Comparison of ENCODE assay signal across 30 cellular contexts in the genomic region with DNA sequence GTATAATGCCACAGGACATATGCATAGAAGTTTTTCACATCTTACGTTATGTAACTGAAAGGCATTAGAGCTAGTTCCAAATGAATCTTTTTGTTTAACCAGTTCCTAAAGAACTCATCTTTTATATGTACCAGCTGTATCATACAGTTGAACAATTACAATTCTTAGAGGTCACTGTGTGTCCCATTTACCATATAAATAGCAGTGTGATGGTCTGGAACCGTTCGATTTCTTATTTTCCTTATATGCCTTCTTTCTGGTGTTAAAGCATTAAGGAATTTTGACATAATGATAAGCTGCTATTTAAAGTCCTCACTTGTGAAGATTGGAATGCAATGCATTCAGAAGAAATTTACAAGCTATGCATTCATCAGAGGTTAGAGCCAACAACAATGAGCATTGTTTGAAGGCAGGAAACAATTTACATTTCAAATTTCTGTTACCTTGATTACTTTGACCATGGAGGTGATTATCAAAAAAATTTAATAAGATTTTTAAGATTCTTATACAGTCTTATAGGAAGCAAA.
DNase-seq lines count a peak whose midpoint lies in the region; FAIRE-seq and TF ChIP-seq lines count a peak whose summit lies in the region.
"Had no signal": no experiment of that assay in that cellular context is flagged by ENCODE, and none has a peak within 500 bp of the region (broad histone marks: within the 10 kb centered on the region; RNA-seq: fewer than 3 reads in every experiment).

No MANE protein-coding gene starts in this region.

- H2BK120ac ChIP-seq in H9 (ENCODE audit: low read depth, low read length, poor library complexity, severe bottlenecking) (no peak overlapping the region), mesenchymal stem cell (ENCODE audit: low read depth, low read length) (no peak overlapping the region)

- peak overlapping the region in 2 of 3 experiments; percentile 94 to 98; a peak in 4 of 7 replicates for H3K27ac Mint-ChIP-seq in H9
- H3K27ac Mint-ChIP-seq in astrocyte (ENCODE audit: unreplicated experiment) = no peak overlapping the region
- H3K27ac Mint-ChIP-seq: activated B cell treated with CpG ODN at 0.5 μM for 24 hours; activated CD8-positive, alpha-beta memory T cell treated with anti-CD3 and anti-CD28 coated beads, Interleukin-2, amount 10 ng/mL, durations not matched to agents 7 days and 5 days; activated T-cell treated with anti-CD3 and anti-CD28 coated beads, Interleukin-2, amount 50 U/mL, for 72 hours; endodermal cell; natural killer cell treated with Interleukin-12 subunit alpha and Interleukin-12 subunit beta and Interleukin-15 and Interleukin-18, amount 100 ng/mL, for 72 hours had no signal

- H2BK12ac ChIP-seq in H9 (ENCODE audit: insufficient read length, low read depth, low read length) (no peak overlapping the region), mesenchymal stem cell (ENCODE audit: low read length in 2 of 2) (no peak overlapping the region)

- H3K36me3 ChIP-seq in astrocyte (ENCODE audit: insufficient read depth, low read length) = no peaks in the 10 kb centered on the region
- H3K36me3 ChIP-seq in mesenchymal stem cell (ENCODE audit: control insufficient read depth in 1 of 2, insufficient read depth in 2 of 2, low read depth in 1 of 2, low read length in 2 of 2) = no peaks in the 10 kb centered on the region
- H3K36me3 ChIP-seq: brain microvascular endothelial cell, esophagus muscularis mucosa, gastrocnemius medialis, MG63, Peyer's patch, transverse colon had no signal

- H3K23me2 ChIP-seq in H9 (ENCODE audit: insufficient read length, low read depth, low read length, poor library complexity, severe bottlenecking) = no peaks in the 10 kb centered on the region

- no peak overlapping the region for H3K18ac ChIP-seq in H9 (ENCODE audit: insufficient read length, low read depth, low read length)
- H3K18ac ChIP-seq in mesenchymal stem cell (ENCODE audit: low read depth in 1 of 2, low read length in 2 of 2) = no peak overlapping the region

- H2AFZ ChIP-seq in H9 (ENCODE audit: low read length) = no peak overlapping the region
- no peak overlapping the region for H2AFZ ChIP-seq in astrocyte (ENCODE audit: low read depth, low read length)
- H2AFZ ChIP-seq in mesenchymal stem cell (ENCODE audit: low read depth, low read length) = no peak overlapping the region
- H2AFZ ChIP-seq: hepatocyte had no signal

- no peak overlapping the region for H4K8ac ChIP-seq in H9 (replicated peaks; ENCODE audit: insufficient read length, low read depth, low read length)
- no peak overlapping the region for H4K8ac ChIP-seq in mesenchymal stem cell (ENCODE audit: low read length)

- H2BK20ac ChIP-seq in H9 (ENCODE audit: low read depth, low read length, poor library complexity, severe bottlenecking) = no peak overlapping the region

- H3K56ac ChIP-seq in H9 (ENCODE audit: insufficient read length, low read depth, low read length) = no peak overlapping the region

- H3K9me3 ChIP-seq in H9 (ENCODE audit: control insufficient read depth, low read depth, low read length) (no peaks in the 10 kb centered on the region), astrocyte (ENCODE audit: insufficient read depth, low read depth, low read length) (no peaks in the 10 kb centered on the region), mesenchymal stem cell (ENCODE audit: control insufficient read depth, low read length) (no peaks in the 10 kb centered on the region)
- H3K9me3 ChIP-seq: esophagus muscularis mucosa, gastrocnemius medialis, MG63, Peyer's patch, transverse colon had no signal

- WGBS in H9 (ENCODE audit: extremely low coverage, insufficient read length, low lambda C conversion rate) = no CpG with 5 or more reads among the region's 3 CpGs
- 100% methylated on average over 1 of the region's 3 CpGs for WGBS in mesenchymal stem cell

- H3K23ac ChIP-seq in H9 (ENCODE audit: insufficient read length, low read depth, low read length) (no peak overlapping the region), mesenchymal stem cell (ENCODE audit: low read length in 2 of 2) (no peak overlapping the region)

- H3K4ac ChIP-seq in H9 (ENCODE audit: low read depth, low read length) (no peak overlapping the region), mesenchymal stem cell (ENCODE audit: low read depth in 1 of 2, low read length in 2 of 2) (no peak overlapping the region)

- DNase-seq in H9 = no peak
- peak; percentile 59 for DNase-seq in astrocyte (ENCODE audit: low read depth)
- peak; percentile 33 for DNase-seq in fibroblast of pulmonary artery (ENCODE audit: low read depth)
- DNase-seq in renal cortical epithelial cell (ENCODE audit: low read depth) = peak; percentile 64
- DNase-seq in mesenchymal stem cell = no peak
- no peak for DNase-seq in SHP77 (lab: John Stamatoyannopoulos, UW)
- no peak for DNase-seq in DMS79 (lab: John Stamatoyannopoulos, UW)
- DNase-seq: activated B cell treated with CpG ODN at 0.5 μM for 24 hours; activated CD8-positive, alpha-beta memory T cell treated with anti-CD3 and anti-CD28 coated beads, Interleukin-2, amount 10 ng/mL, durations not matched to agents 7 days and 5 days; activated naive CD4-positive, alpha-beta T cell; activated T-cell treated with anti-CD3 and anti-CD28 coated beads, Interleukin-2, amount 50 U/mL, for 72 hours; brain microvascular endothelial cell; Calu3; cortex of kidney; endodermal cell; gastrocnemius medialis; KG1; left ventricle myocardium superior; MG63; NCI-H1105 treated with DMSO at 0.1 percent for 48 hours; NCI-H2029 treated with DMSO at 0.1 percent for 48 hours; NCI-H526 treated with DMSO at 0.1 percent for 48 hours; Peyer's patch; retina; SIG-M5; stimulated activated CD4-positive, alpha-beta T cell treated with anti-CD3 and anti-CD28 coated beads, Interleukin-2, amount 100 ng/mL, for 24 hours; transverse colon had no signal

- H3K14ac ChIP-seq in H9 (ENCODE audit: insufficient read depth, low read length) (no peak overlapping the region), mesenchymal stem cell (ENCODE audit: low read length in 2 of 2) (no peak overlapping the region)

- no peak overlapping the region for H3K4me3 ChIP-seq in astrocyte (ENCODE audit: insufficient read depth, low read depth, low read length)
- H3K4me3 ChIP-seq in fibroblast of pulmonary artery (replicated peaks; ENCODE audit: low read depth, low read length) = no peak overlapping the region
- H3K4me3 ChIP-seq in mesenchymal stem cell (ENCODE audit: insufficient read depth in 1 of 2, low read depth in 1 of 2, low read length in 2 of 2) = no peak overlapping the region
- H3K4me3 ChIP-seq: esophagus muscularis mucosa, gastrocnemius medialis, hepatocyte, MG63, Peyer's patch, transverse colon had no signal

- H2BK15ac ChIP-seq in H9 (ENCODE audit: low read depth, low read length) = no peak overlapping the region
- H2BK15ac ChIP-seq in mesenchymal stem cell (ENCODE audit: low read depth, poor library complexity, severe bottlenecking) = no peak overlapping the region

- H2BK5ac ChIP-seq in H9 (ENCODE audit: insufficient read length, low read length) = no peak overlapping the region
- H2BK5ac ChIP-seq in mesenchymal stem cell (ENCODE audit: low read depth, low read length, poor library complexity, severe bottlenecking) = no peak overlapping the region

- H3T11ph ChIP-seq in H9 (ENCODE audit: low read length) = no peak overlapping the region

- H3K4me2 ChIP-seq in H9 (ENCODE audit: insufficient read depth, insufficient read length, low read length) (no peak overlapping the region), astrocyte (ENCODE audit: low read length) (peak overlapping the region; percentile 64), mesenchymal stem cell (ENCODE audit: low read length, poor library complexity, severe bottlenecking) (no peak overlapping the region)
- H3K4me2 ChIP-seq: hepatocyte had no signal

- peaks cover 0 to 4% of the 10 kb centered on the region in 2 experiments; a peak in 3 of 5 replicates for H3K9me3 Mint-ChIP-seq in H9
- peaks cover 6% of the 10 kb centered on the region for H3K9me3 Mint-ChIP-seq in astrocyte (ENCODE audit: unreplicated experiment)
- H3K9me3 Mint-ChIP-seq: activated B cell treated with CpG ODN at 0.5 μM for 24 hours, endodermal cell had no signal

- peaks cover 8% of the 10 kb centered on the region; the same call in 1 of the 2 replicates for H3K4me1 ChIP-seq in H9 (ENCODE audit: insufficient read depth, low read length)
- peaks cover 8% of the 10 kb centered on the region for H3K4me1 ChIP-seq in astrocyte (ENCODE audit: insufficient read depth, low read length)
- H3K4me1 ChIP-seq in mesenchymal stem cell (ENCODE audit: control insufficient read depth, insufficient read depth, low read depth, low read length) = no peaks in the 10 kb centered on the region
- H3K4me1 ChIP-seq: esophagus muscularis mucosa, gastrocnemius medialis, Peyer's patch, transverse colon had no signal

- H3K27me3 Mint-ChIP-seq in H9 (ENCODE audit: low read depth) = no peaks in the 10 kb centered on the region; the same call in 1 of the 2 replicates
- no peaks in the 10 kb centered on the region for H3K27me3 Mint-ChIP-seq in astrocyte (ENCODE audit: low read depth, unreplicated experiment)
- H3K27me3 Mint-ChIP-seq: activated CD8-positive, alpha-beta memory T cell treated with anti-CD3 and anti-CD28 coated beads, Interleukin-2, amount 10 ng/mL, durations not matched to agents 7 days and 5 days; natural killer cell treated with Interleukin-12 subunit alpha and Interleukin-12 subunit beta and Interleukin-15 and Interleukin-18, amount 100 ng/mL, for 72 hours had no signal

- H3K27me3 ChIP-seq in H9 (ENCODE audit: insufficient read depth, low read length) (no peaks in the 10 kb centered on the region), astrocyte (ENCODE audit: insufficient read depth, low read length) (no peaks in the 10 kb centered on the region), mesenchymal stem cell (ENCODE audit: control insufficient read depth in 1 of 2, insufficient read depth in 1 of 2, low read length in 2 of 2) (no peaks in the 10 kb centered on the region)
- H3K27me3 ChIP-seq: brain microvascular endothelial cell, esophagus muscularis mucosa, gastrocnemius medialis, hepatocyte, MG63, Peyer's patch, transverse colon had no signal

- 0 out of 5 replicates have a peak overlapping the region, but pooled peaks of 1 of the 2 experiments have one; percentile 9 for H3K4me3 Mint-ChIP-seq in H9
- no peak overlapping the region for H3K4me3 Mint-ChIP-seq in astrocyte (ENCODE audit: unreplicated experiment)
- H3K4me3 Mint-ChIP-seq: activated B cell treated with CpG ODN at 0.5 μM for 24 hours; activated CD8-positive, alpha-beta memory T cell treated with anti-CD3 and anti-CD28 coated beads, Interleukin-2, amount 10 ng/mL, durations not matched to agents 7 days and 5 days; activated T-cell treated with anti-CD3 and anti-CD28 coated beads, Interleukin-2, amount 50 U/mL, for 72 hours; endodermal cell; natural killer cell treated with Interleukin-12 subunit alpha and Interleukin-12 subunit beta and Interleukin-15 and Interleukin-18, amount 100 ng/mL, for 72 hours had no signal

- TF ChIP-seq CTCF in H9 (conservative IDR thresholded peaks at IDR 0.05) (no peak), astrocyte (IDR thresholded peaks at IDR 0.05; ENCODE audit: insufficient read depth, low read depth, low read length) (no peak), fibroblast of pulmonary artery (IDR thresholded peaks at IDR 0.05; ENCODE audit: low read length, missing control alignments) (no peak)

- H3K79me1 ChIP-seq in H9 (ENCODE audit: insufficient read depth, low read depth, low read length, poor library complexity, severe bottlenecking) (no peaks in the 10 kb centered on the region), mesenchymal stem cell (replicated peaks; ENCODE audit: low read length, poor library complexity, severe bottlenecking) (no peaks in the 10 kb centered on the region)

- H4K91ac ChIP-seq in H9 (ENCODE audit: insufficient read length, low read depth, low read length) (no peak overlapping the region), mesenchymal stem cell (ENCODE audit: low read length) (no peak overlapping the region)

- no peak overlapping the region for H3K9ac ChIP-seq in H9 (ENCODE audit: extremely low read depth, insufficient read length, low read length)
- H3K9ac ChIP-seq in astrocyte (ENCODE audit: low read length) = no peak overlapping the region
- no peak overlapping the region for H3K9ac ChIP-seq in mesenchymal stem cell (ENCODE audit: low read length)

- H3K79me2 ChIP-seq in H9 (ENCODE audit: insufficient read depth, low read length) = 0 out of 2 replicates have a peak, but pooled peaks cover 2% of the 10 kb centered on the region
- H3K79me2 ChIP-seq in astrocyte (ENCODE audit: insufficient read depth, low read length) = no peaks in the 10 kb centered on the region
- H3K79me2 ChIP-seq: hepatocyte had no signal

- H3K4me1 Mint-ChIP-seq in H9 (peaks cover 53 to 55% of the 10 kb centered on the region in 2 experiments), astrocyte (ENCODE audit: low read depth, unreplicated experiment) (peaks cover 4% of the 10 kb centered on the region)
- H3K4me1 Mint-ChIP-seq: activated B cell treated with CpG ODN at 0.5 μM for 24 hours; activated CD8-positive, alpha-beta memory T cell treated with anti-CD3 and anti-CD28 coated beads, Interleukin-2, amount 10 ng/mL, durations not matched to agents 7 days and 5 days had no signal

- H3K27ac ChIP-seq in H9 (ENCODE audit: insufficient read length, low read depth, low read length) (peak overlapping the region; percentile 78), astrocyte (ENCODE audit: low read depth, low read length) (peak overlapping the region; percentile 20), mesenchymal stem cell (ENCODE audit: low read length, poor library complexity, severe bottlenecking) (no peak overlapping the region)
- H3K27ac ChIP-seq: brain microvascular endothelial cell, esophagus muscularis mucosa, gastrocnemius medialis, hepatocyte, Peyer's patch, transverse colon had no signal

- H2AK5ac ChIP-seq in H9 (ENCODE audit: insufficient read length, low read length) (no peak overlapping the region), mesenchymal stem cell (ENCODE audit: low read length, severe bottlenecking) (no peak overlapping the region)

- H4K20me1 ChIP-seq in H9 (ENCODE audit: control insufficient read depth, insufficient read depth, insufficient read length) (no peaks in the 10 kb centered on the region), astrocyte (ENCODE audit: insufficient read depth, low read length) (no peaks in the 10 kb centered on the region)

- FAIRE-seq in astrocyte (lab: Jason Lieb, UNC) = no peak

- H3K36me3 Mint-ChIP-seq in H9 (ENCODE audit: insufficient read depth in 1 of 3, low read depth in 3 of 3) = peaks cover 0 to 9% (median 0%) of the 10 kb centered on the region in 3 experiments; a peak in 3 of 7 replicates
- H3K36me3 Mint-ChIP-seq in astrocyte (ENCODE audit: low read depth, unreplicated experiment) = no peaks in the 10 kb centered on the region
- H3K36me3 Mint-ChIP-seq: activated CD8-positive, alpha-beta memory T cell treated with anti-CD3 and anti-CD28 coated beads, Interleukin-2, amount 10 ng/mL, durations not matched to agents 7 days and 5 days; natural killer cell treated with Interleukin-12 subunit alpha and Interleukin-12 subunit beta and Interleukin-15 and Interleukin-18, amount 100 ng/mL, for 72 hours had no signal

- H4K5ac ChIP-seq in H9 (ENCODE audit: insufficient read length, low read depth, low read length) = no peak overlapping the region

Comparison
In these comparisons a context has a peak if more than half of its experiments do, and no peak if none do; other contexts are left out.
1. DNase-seq: peak in astrocyte (single experiment), fibroblast of pulmonary artery (single experiment) and renal cortical epithelial cell (single experiment); none in H9 (single experiment), mesenchymal stem cell (single experiment), SHP77 (0 of 2) and DMS79 (single experiment).